ENCODE assay signal across 7 cellular contexts in the genomic region with DNA sequence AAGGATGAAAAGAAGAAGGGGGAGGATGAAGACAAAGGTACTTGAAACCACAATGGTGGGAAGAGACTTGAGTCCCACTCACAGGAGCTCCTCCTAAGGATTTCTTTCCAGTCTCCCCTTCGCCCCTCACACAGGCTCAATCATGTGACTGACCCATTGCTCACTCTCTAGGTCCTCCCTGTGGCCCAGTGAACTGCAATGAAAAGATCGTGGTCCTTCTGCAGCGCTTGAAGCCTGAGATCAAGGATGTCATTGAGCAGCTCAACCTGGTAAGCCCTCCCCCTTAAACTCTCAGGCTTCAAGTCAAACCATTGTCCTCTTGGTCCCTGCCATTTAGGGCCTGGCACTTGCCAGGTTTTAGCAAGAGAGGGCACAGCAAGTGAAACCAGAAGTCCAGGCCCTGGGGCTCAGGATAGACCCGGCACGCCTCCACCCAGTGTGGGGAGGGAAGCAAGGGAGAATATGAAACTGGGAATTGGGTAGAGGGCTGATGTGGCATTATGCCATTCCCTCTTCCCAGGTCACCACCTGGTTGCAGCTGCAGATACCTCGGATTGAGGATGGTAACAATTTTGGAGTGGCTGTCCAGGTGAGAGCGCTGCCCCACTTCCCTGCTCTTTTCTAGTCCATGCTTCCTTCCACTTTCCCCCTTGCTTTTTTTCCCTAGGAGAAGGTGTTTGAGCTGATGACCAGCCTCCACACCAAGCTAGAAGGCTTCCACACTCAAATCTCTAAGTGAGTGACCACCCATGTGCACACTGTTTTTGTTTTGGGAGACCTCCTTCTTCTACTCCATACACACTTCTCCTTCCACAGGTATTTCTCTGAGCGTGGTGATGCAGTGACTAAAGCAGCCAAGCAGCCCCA. TPM values are rescaled to one million over a fixed set of nuclear protein-coding genes. Genes with fewer than 3 reads are reported as not detected.
DNase-seq lines count a peak whose midpoint lies in the region; ATAC-seq and TF ChIP-seq lines count a peak whose summit lies in the region.
"Had no signal": no experiment of that assay in that cellular context is flagged by ENCODE, and none has a peak within 500 bp of the region (broad histone marks: within the 10 kb centered on the region; RNA-seq: fewer than 3 reads in every experiment).

No MANE protein-coding gene starts in this region.

- no peak for ATAC-seq in GM21717 (IDR thresholded peaks at IDR 0.05; ENCODE audit: unreplicated experiment)
- ATAC-seq in GM21367 (IDR thresholded peaks at IDR 0.05; ENCODE audit: unreplicated experiment): no peak
- ATAC-seq: left ventricle myocardium superior had no signal

- TF ChIP-seq CTCF in OCI-LY7 (conservative IDR thresholded peaks at IDR 0.05; ENCODE audit: low read length): no peak
- TF ChIP-seq CTCF in mesothelial cell of epicardium (IDR thresholded peaks at IDR 0.05; ENCODE audit: unreplicated experiment): no peak

- H3K27me3 Mint-ChIP-seq in CD4-positive, alpha-beta memory T cell: no peaks in the 10 kb centered on the region
- H3K27me3 Mint-ChIP-seq in mesothelial cell of epicardium (ENCODE audit: low read depth): no peaks in the 10 kb centered on the region

- H3K4me2 ChIP-seq in OCI-LY7 (ENCODE audit: low read length): peak overlapping the region; percentile 89

- H3K9me3 ChIP-seq in CD4-positive, alpha-beta memory T cell (ENCODE audit: control insufficient read depth in 1 of 2, low read length in 2 of 2): no peaks in the 10 kb centered on the region
- H3K9me3 ChIP-seq in OCI-LY7 (ENCODE audit: low read length): no peaks in the 10 kb centered on the region

- no peak overlapping the region for H3K4me3 ChIP-seq in CD4-positive, alpha-beta memory T cell (ENCODE audit: low read length in 2 of 2)
- peak overlapping the region; percentile 98 for H3K4me3 ChIP-seq in OCI-LY7 (ENCODE audit: low read depth, low read length, poor library complexity, severe bottlenecking)

- intact Hi-C loops in CD4-positive, alpha-beta memory T cell (cut with micrococcal nuclease): loop anchor here (2.0 kb wide), 1 partner anchor 581 kb away; a partner anchor contains a TSS
- intact Hi-C loops in OCI-LY7 (cut with micrococcal nuclease; ENCODE audit: unreplicated experiment): no loop called here

- CTCF ChIA-PET in CD4-positive, alpha-beta memory T cell (lab: Charles Lee; ENCODE audit: partially characterized antibody): interaction anchor here (0.7 to 6.4 kb wide), 7 partner anchors 8 to 294 kb away, joined by 3 to 53 read pairs (median 8); a partner anchor contains a TSS
- CTCF ChIA-PET in OCI-LY7 (lab: Charles Lee; ENCODE audit: unreplicated experiment): interaction anchor here (0.6 to 2.1 kb wide), 3 partner anchors 8 to 29 kb away, joined by 3 to 12 read pairs (median 4); a partner anchor contains a TSS

- H4K20me1 ChIP-seq in OCI-LY7 (ENCODE audit: insufficient read depth, low read length): 0 out of 2 replicates have a peak, but pooled peaks cover 6% of the 10 kb centered on the region

- no peak overlapping the region for H2AFZ ChIP-seq in OCI-LY7 (ENCODE audit: low read length)

- peak overlapping the region; percentile 84 for H3K27ac ChIP-seq in CD4-positive, alpha-beta memory T cell (ENCODE audit: low read depth, low read length)
- H3K27ac ChIP-seq in OCI-LY7 (ENCODE audit: low read depth, low read length, poor library complexity, severe bottlenecking): peak overlapping the region; percentile 46

- peaks cover 24% of the 10 kb centered on the region for H3K36me3 ChIP-seq in CD4-positive, alpha-beta memory T cell (ENCODE audit: insufficient read depth, low read length)
- H3K36me3 ChIP-seq in OCI-LY7 (ENCODE audit: insufficient read depth, low read length): peaks cover 29% of the 10 kb centered on the region

- H3K4me3 Mint-ChIP-seq in CD4-positive, alpha-beta memory T cell: peak overlapping the region; percentile 36 to 94 (median 91)
- peak overlapping the region; percentile 93 for H3K4me3 Mint-ChIP-seq in mesothelial cell of epicardium

- BruUV-seq in OCI-LY7 (replicated peaks; lab: Mats Ljungman, UMichigan): TSS peak; percentile 88

- DNase-seq in CD4-positive, alpha-beta memory T cell: no peak
- DNase-seq in OCI-LY7 (ENCODE audit: low spot score): no peak
- no peak for DNase-seq in mesothelial cell of epicardium (ENCODE audit: low spot score in 2 of 2, unreplicated experiment in 2 of 2)
- no peak for DNase-seq in NCI-H2196 (lab: John Stamatoyannopoulos, UW; ENCODE audit: unreplicated experiment)
- DNase-seq: left ventricle myocardium superior had no signal

- peak overlapping the region; percentile 63 to 94 (median 91) for H3K27ac Mint-ChIP-seq in CD4-positive, alpha-beta memory T cell
- peak overlapping the region; percentile 88 for H3K27ac Mint-ChIP-seq in mesothelial cell of epicardium

- POLR2A ChIA-PET in CD4-positive, alpha-beta memory T cell (lab: Charles Lee; ENCODE audit: partially characterized antibody): interaction anchor here (0.6 to 16.1 kb wide), 17 partner anchors 8 to 673 kb away, joined by 3 to 347 read pairs (median 20); a partner anchor contains a TSS
- POLR2A ChIA-PET in OCI-LY7 (lab: Charles Lee): interaction anchor here (0.6 to 4.1 kb wide), 10 partner anchors 9 to 93 kb away, joined by 3 to 43 read pairs (median 4); a partner anchor contains a TSS

- H3K4me1 Mint-ChIP-seq in CD4-positive, alpha-beta memory T cell: peaks cover 31 to 72% (median 51%) of the 10 kb centered on the region in 4 donors
- H3K4me1 Mint-ChIP-seq in mesothelial cell of epicardium: peaks cover 42% of the 10 kb centered on the region

- peaks cover 25% of the 10 kb centered on the region for H3K79me2 ChIP-seq in OCI-LY7 (ENCODE audit: insufficient read depth, low read depth, low read length)

- peaks cover 56% of the 10 kb centered on the region for H3K4me1 ChIP-seq in CD4-positive, alpha-beta memory T cell (ENCODE audit: insufficient read depth, low read length)
- H3K4me1 ChIP-seq in OCI-LY7 (ENCODE audit: insufficient read depth, low read length, poor library complexity, severe bottlenecking): peaks cover 42% of the 10 kb centered on the region

- H3K36me3 Mint-ChIP-seq in CD4-positive, alpha-beta memory T cell: peaks cover 23 to 43% of the 10 kb centered on the region in 2 donors
- peaks cover 7% of the 10 kb centered on the region for H3K36me3 Mint-ChIP-seq in mesothelial cell of epicardium

- no peaks in the 10 kb centered on the region for H3K27me3 ChIP-seq in CD4-positive, alpha-beta memory T cell (ENCODE audit: insufficient read depth, low read length)

- H3K9me2 ChIP-seq in OCI-LY7 (ENCODE audit: insufficient read depth, low read length): no peaks in the 10 kb centered on the region

- H3K9me3 Mint-ChIP-seq in CD4-positive, alpha-beta memory T cell: peaks cover 0 to 2% (median 0%) of the 10 kb centered on the region in 8 donors
- no peaks in the 10 kb centered on the region for H3K9me3 Mint-ChIP-seq in mesothelial cell of epicardium

RNA-seq across cellular contexts. Expression of a gene that starts 1.8 kb away (rescaled TPM):
- 100 to 1,000 TPM; 257 to 273 TPM for total RNA-seq in CD4-positive, alpha-beta memory T cell
- 1,000 to 10,000 TPM in 1 of 2 donors, 100 to 1,000 TPM in 1; 976 to 1,008 TPM for polyA plus RNA-seq in CD4-positive, alpha-beta memory T cell
- 187 and 213 TPM in 2 replicates for total RNA-seq in OCI-LY7 (2014; rRNA removed; shearing (Covaris generic))
- total RNA-seq in OCI-LY7 (2022) (146 and 149 TPM in 2 replicates), mesothelial cell of epicardium (148 to 154 TPM (median 154 TPM) in 3 replicates)

RNA-seq across cellular contexts. Expression of a gene that starts 3.6 kb away (rescaled TPM):
- 10 to 100 TPM; 33.0 to 33.9 TPM for total RNA-seq in CD4-positive, alpha-beta memory T cell
- 10 to 100 TPM; 11.4 to 13.6 TPM for polyA plus RNA-seq in CD4-positive, alpha-beta memory T cell
- total RNA-seq in OCI-LY7 (2014; rRNA removed; shearing (Covaris generic)): 73.2 and 74.8 TPM in 2 replicates
- total RNA-seq in OCI-LY7 (2022) (72.0 and 72.9 TPM in 2 replicates), mesothelial cell of epicardium (17.7 to 21.3 TPM (median 21.2 TPM) in 3 replicates)

RNA-seq across cellular contexts. Expression of a gene that starts 7.3 kb away (rescaled TPM):
- 1 to 10 TPM; 3.2 to 4.2 TPM for total RNA-seq in CD4-positive, alpha-beta memory T cell
- under 1 TPM; 0.69 to 0.81 TPM for polyA plus RNA-seq in CD4-positive, alpha-beta memory T cell
- 0.28 TPM in 2 replicates for total RNA-seq in OCI-LY7 (2014; rRNA removed; shearing (Covaris generic))
- 0.97 and 1.4 TPM in 2 replicates for total RNA-seq in OCI-LY7 (2022)
- 0.75 to 1.5 TPM (median 1.0 TPM) in 3 replicates for total RNA-seq in mesothelial cell of epicardium

RNA-seq across cellular contexts. Expression of a gene that starts 8.6 kb away (rescaled TPM):
- 100 to 1,000 TPM; 143 to 150 TPM for total RNA-seq in CD4-positive, alpha-beta memory T cell
- polyA plus RNA-seq in CD4-positive, alpha-beta memory T cell: 100 to 1,000 TPM; 511 to 815 TPM
- 254 and 290 TPM in 2 replicates for total RNA-seq in OCI-LY7 (2014; rRNA removed; shearing (Covaris generic))
- total RNA-seq in OCI-LY7 (2022) (176 and 188 TPM in 2 replicates), mesothelial cell of epicardium (143 to 149 TPM (median 148 TPM) in 3 replicates)

RNA-seq across cellular contexts. Expression of a gene that starts 9.5 kb away (rescaled TPM):
- 100 to 1,000 TPM; 108 to 113 TPM for total RNA-seq in CD4-positive, alpha-beta memory T cell
- polyA plus RNA-seq in CD4-positive, alpha-beta memory T cell: 10 to 100 TPM; 44.3 to 75.7 TPM
- total RNA-seq in OCI-LY7 (2014; rRNA removed; shearing (Covaris generic)): 37.8 and 66.1 TPM in 2 replicates
- 57.8 and 58.1 TPM in 2 replicates for total RNA-seq in OCI-LY7 (2022)
- 90.5 to 96.0 TPM (median 90.5 TPM) in 3 replicates for total RNA-seq in mesothelial cell of epicardium
